In genomic region chr21:33578959-33579542, GRCh38 we compare ENCODE assay signal across 10 cellular contexts. TPM values are rescaled to one million over a fixed set of nuclear protein-coding genes. Genes with fewer than 3 reads are reported as not detected.
A peak's percentile ranks its signal among the peaks of the same experiment; 100 is the strongest.
DNase-seq lines count a peak whose midpoint lies in the region; ATAC-seq, FAIRE-seq and TF ChIP-seq lines count a peak whose summit lies in the region.
"Had no signal": no experiment of that assay in that cellular context is flagged by ENCODE, and none has a peak within 500 bp of the region (broad histone marks: within the 10 kb centered on the region; RNA-seq: fewer than 3 reads in every experiment).

No MANE protein-coding gene starts in this region.

- POLR2A ChIA-PET in A549 (lab: Yijun Ruan, JAX), result interaction anchor here (0.7 to 1.1 kb wide), 2 partner anchors 9 to 38 kb away, joined by 3 to 6 read pairs; partner anchors contain the start of gene DONSON

- peaks cover 37% of the 10 kb centered on the region for H3K4me1 ChIP-seq in A549

- CTCF ChIA-PET in A549 (lab: Yijun Ruan, JAX), result no interaction called here

- TF ChIP-seq RAD21 in A549 (conservative IDR thresholded peaks at IDR 0.05 in 1 of 2, IDR thresholded peaks at IDR 0.05 in 1 of 2), result no peak

- H3K27ac ChIP-seq in A549, result peak overlapping the region; percentile 67; a peak in 5 of 6 replicates

- 93% methylated on average over 7 of the region's 7 CpGs for WGBS in A549 (ENCODE audit: missing lambda C conversion rate)

- H3K4me2 ChIP-seq in A549, result 0 out of 3 replicates have a peak overlapping the region, but pooled peaks have one; percentile 20

- H3K4me1 Mint-ChIP-seq in T-helper 17 cell, result no peaks in the 10 kb centered on the region

- H3K4me3 Mint-ChIP-seq in T-helper 17 cell, result no peak overlapping the region

- H3K9me3 ChIP-seq in A549 (no peaks in the 10 kb centered on the region), T-helper 17 cell (ENCODE audit: control insufficient read depth, low read length, poor library complexity, severe bottlenecking) (no peaks in the 10 kb centered on the region)
- H3K9me3 ChIP-seq: heart left ventricle had no signal

- DNase-seq in A549 (ENCODE audit: low read depth in 1 of 2, low spot score in 1 of 2) (no peak), EL (peak; percentile 48), T-helper 17 cell (no peak), fibroblast of pulmonary artery (ENCODE audit: low read depth) (peak; percentile 10), NCI-H2107 treated with DMSO at 0.1 percent for 48 hours (lab: John Stamatoyannopoulos, UW; ENCODE audit: unreplicated experiment) (no peak), NCI-H2029 treated with DMSO at 0.1 percent for 48 hours (lab: John Stamatoyannopoulos, UW) (no peak), middle frontal gyrus (ENCODE audit: extremely low spot score, low spot score) (no peak)
- DNase-seq: GF-D8, heart left ventricle had no signal

- no peak overlapping the region for H3K4me3 ChIP-seq in A549
- no peak overlapping the region for H3K4me3 ChIP-seq in fibroblast of pulmonary artery (replicated peaks; ENCODE audit: low read depth, low read length)
- H3K4me3 ChIP-seq: heart left ventricle had no signal

- peak in 1 of 2 experiments; percentile 39; a peak in 1 of 6 replicates for ATAC-seq in A549
- ATAC-seq in T-helper 17 cell, result no peak
- no peak for ATAC-seq in GM19395 (IDR thresholded peaks at IDR 0.05; ENCODE audit: unreplicated experiment)

- no peaks in the 10 kb centered on the region for H3K27me3 Mint-ChIP-seq in T-helper 17 cell

- TF ChIP-seq CTCF in A549 (IDR thresholded peaks at IDR 0.05) (no peak), fibroblast of pulmonary artery (IDR thresholded peaks at IDR 0.05; ENCODE audit: low read length, missing control alignments) (no peak)

- no peak for TF ChIP-seq EP300 in A549 (IDR thresholded peaks at IDR 0.05)

- peak overlapping the region; percentile 54 for H3K27ac Mint-ChIP-seq in T-helper 17 cell

- FAIRE-seq in A549 (lab: Jason Lieb, UNC), result no peak

- H3K36me3 Mint-ChIP-seq in T-helper 17 cell (ENCODE audit: low read depth), result peaks cover 2% of the 10 kb centered on the region

- TF ChIP-seq POLR2A in A549 (IDR thresholded peaks at IDR 0.05; ENCODE audit: low read length), result no peak

TF ChIP-seq in A549, 52 proteins besides CTCF, POLR2A, EP300 and RAD21:
- TF ChIP-seq NFE2L2 (conservative IDR thresholded peaks at IDR 0.05; ENCODE audit: low read length), result peak; percentile 81
- TF ChIP-seq MAFK (IDR thresholded peaks at IDR 0.05; ENCODE audit: partially characterized antibody), result peak; percentile 89
- TF ChIP-seq, protein P1, sequence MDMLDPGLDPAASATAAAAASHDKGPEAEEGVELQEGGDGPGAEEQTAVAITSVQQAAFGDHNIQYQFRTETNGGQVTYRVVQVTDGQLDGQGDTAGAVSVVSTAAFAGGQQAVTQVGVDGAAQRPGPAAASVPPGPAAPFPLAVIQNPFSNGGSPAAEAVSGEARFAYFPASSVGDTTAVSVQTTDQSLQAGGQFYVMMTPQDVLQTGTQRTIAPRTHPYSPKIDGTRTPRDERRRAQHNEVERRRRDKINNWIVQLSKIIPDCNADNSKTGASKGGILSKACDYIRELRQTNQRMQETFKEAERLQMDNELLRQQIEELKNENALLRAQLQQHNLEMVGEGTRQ (IDR thresholded peaks at IDR 0.05), result no peak
- TF ChIP-seq TP53 (CRISPR knock-in tag; IDR thresholded peaks at IDR 0.05), result no peak
- no peak for TF ChIP-seq ESRRA (IDR thresholded peaks at IDR 0.05; ENCODE audit: borderline replicate concordance, low read length)

RNA-seq across cellular contexts. Expression of gene DONSON, which starts 9.4 kb away (rescaled TPM):
- polyA plus RNA-seq in A549 (2011; rRNA removed) (30.3 and 32.0 TPM in 2 replicates), A549 (2017; fragmentation: RNase III; extraction: RNeasy Plus Mini Kit Qiagen cat#74134 plus additional on column Dnase treatment) (20.7 to 22.1 TPM (median 21.0 TPM) in 3 replicates)
- polyA plus RNA-seq in A549 (2012; cell fraction: cytosol; rRNA removed), result 12.6 and 14.8 TPM in 2 replicates
- 10.7 and 13.4 TPM in 2 replicates for polyA plus RNA-seq in A549 (2012; cell fraction: nucleus; rRNA removed)
- 8.6 and 9.8 TPM in 2 replicates for polyA minus RNA-seq in A549 (2011; rRNA and poly(A)+ RNA removed)
- 10 to 100 TPM in 1 of 2 donors, 1 to 10 TPM in 1; 8.9 to 10.0 TPM for total RNA-seq in T-helper 17 cell

RNA-seq across cellular contexts. Expression of gene SON, which starts 36.2 kb away (rescaled TPM):
- 75.3 and 109 TPM in 2 replicates for polyA plus RNA-seq in A549 (2011; rRNA removed)
- 24.4 and 27.7 TPM in 2 replicates for polyA plus RNA-seq in A549 (2012; cell fraction: cytosol; rRNA removed)
- 45.4 and 80.0 TPM in 2 replicates for polyA plus RNA-seq in A549 (2012; cell fraction: nucleus; rRNA removed)
- 95.9 to 113 TPM (median 108 TPM) in 3 replicates for polyA plus RNA-seq in A549 (2017; fragmentation: RNase III; extraction: RNeasy Plus Mini Kit Qiagen cat#74134 plus additional on column Dnase treatment)
- 171 TPM in 2 replicates for polyA minus RNA-seq in A549 (2011; rRNA and poly(A)+ RNA removed)
- total RNA-seq in T-helper 17 cell, result 100 to 1,000 TPM; 324 to 380 TPM

RNA-seq across cellular contexts. Expression of gene GART, which starts 37.1 kb away (rescaled TPM):
- polyA plus RNA-seq in A549 (2011; rRNA removed), result 42.3 and 61.6 TPM in 2 replicates
- polyA plus RNA-seq in A549 (2012; cell fraction: cytosol; rRNA removed), result 10.8 and 13.8 TPM in 2 replicates
- polyA plus RNA-seq in A549 (2012; cell fraction: nucleus; rRNA removed), result 10.9 and 29.9 TPM in 2 replicates
- polyA plus RNA-seq in A549 (2017; fragmentation: RNase III; extraction: RNeasy Plus Mini Kit Qiagen cat#74134 plus additional on column Dnase treatment), result 66.2 to 70.2 TPM (median 68.0 TPM) in 3 replicates
- 32.6 and 34.6 TPM in 2 replicates for polyA minus RNA-seq in A549 (2011; rRNA and poly(A)+ RNA removed)
- total RNA-seq in T-helper 17 cell, result 10 to 100 TPM; 40.0 to 44.8 TPM

Comparison
In these comparisons a context has a peak if more than half of its experiments do, and no peak if none do; other contexts are left out.
1. DNase-seq: peak in EL (single experiment) and fibroblast of pulmonary artery (single experiment); none in A549 (0 of 2), T-helper 17 cell (0 of 3), NCI-H2107 treated with DMSO at 0.1 percent for 48 hours (single experiment), NCI-H2029 treated with DMSO at 0.1 percent for 48 hours (single experiment) and middle frontal gyrus (single experiment).